24 cellular contexts compared by ENCODE assay signal in the genomic region with DNA sequence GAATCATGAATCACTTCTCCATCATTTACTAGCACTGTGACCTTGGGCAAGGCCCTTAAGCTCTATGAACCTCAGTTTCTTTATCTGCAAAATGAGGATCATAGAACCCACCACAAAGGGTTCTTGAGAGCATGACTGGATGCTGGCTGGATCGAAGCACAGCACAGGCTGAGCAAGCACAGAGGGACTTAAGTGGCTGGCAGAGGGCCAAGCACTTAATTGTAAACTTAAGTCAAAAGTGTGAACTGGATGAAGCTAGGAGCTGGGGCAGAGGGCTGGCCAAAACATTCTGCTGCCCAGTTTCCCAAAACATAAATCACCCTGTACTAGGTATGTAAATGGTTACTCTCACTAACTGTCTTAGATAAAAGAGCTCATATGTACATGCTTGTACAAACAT.
DNase-seq lines count a peak whose midpoint lies in the region; ATAC-seq and TF ChIP-seq lines count a peak whose summit lies in the region.
"Had no signal": no experiment of that assay in that cellular context is flagged by ENCODE, and none has a peak within 500 bp of the region (broad histone marks: within the 10 kb centered on the region; RNA-seq: fewer than 3 reads in every experiment).

No MANE protein-coding gene starts in this region.

- H3K4me1 ChIP-seq in foreskin keratinocyte (no peaks in the 10 kb centered on the region), trophoblast cell (ENCODE audit: control insufficient read depth in 1 of 2, insufficient read depth in 2 of 2, low read length in 2 of 2) (peaks cover 7 to 12% of the 10 kb centered on the region in 2 experiments)
- H3K4me1 ChIP-seq: ascending aorta, colonic mucosa, HAP-1 had no signal

- ATAC-seq in foreskin keratinocyte: peak; percentile 6
- ATAC-seq: T-cell had no signal

- H3K4me3 ChIP-seq in trophoblast cell (ENCODE audit: low read depth, low read length): no peak overlapping the region
- H3K4me3 ChIP-seq: ascending aorta, colonic mucosa, HAP-1 had no signal

- no CpG with 5 or more reads among the region's 1 CpG for WGBS in trophoblast cell (ENCODE audit: extremely low coverage, insufficient coverage, insufficient read length)

- H4K12ac ChIP-seq in trophoblast cell (ENCODE audit: low read depth, low read length): no peak overlapping the region

- no peak overlapping the region for H3K18ac ChIP-seq in trophoblast cell (ENCODE audit: low read length)

- no peak overlapping the region for H3K14ac ChIP-seq in trophoblast cell (ENCODE audit: low read length)

- no peak overlapping the region for H3K4me2 ChIP-seq in trophoblast cell (ENCODE audit: low read length)

- H3K27me3 ChIP-seq in foreskin keratinocyte (no peaks in the 10 kb centered on the region), trophoblast cell (ENCODE audit: insufficient read depth, low read length) (no peaks in the 10 kb centered on the region)
- H3K27me3 ChIP-seq: ascending aorta, colonic mucosa, neutrophil had no signal

- H4K8ac ChIP-seq in trophoblast cell (ENCODE audit: low read depth, low read length): no peak overlapping the region

- H3K36me3 ChIP-seq in trophoblast cell (ENCODE audit: control insufficient read depth in 1 of 2, insufficient read depth in 2 of 2, low read length in 2 of 2): no peaks in the 10 kb centered on the region
- H3K36me3 ChIP-seq: ascending aorta, colonic mucosa, HAP-1, neutrophil had no signal

- no peaks in the 10 kb centered on the region for H3K79me2 ChIP-seq in trophoblast cell (ENCODE audit: control insufficient read depth, insufficient read depth, low read length, poor library complexity)

- H2BK5ac ChIP-seq in trophoblast cell (ENCODE audit: low read depth, low read length, poor library complexity): no peak overlapping the region

- peak overlapping the region; percentile 11 for H2BK120ac ChIP-seq in trophoblast cell (ENCODE audit: insufficient read depth, low read length, poor library complexity)

- DNase-seq in NCI-H2227 (lab: John Stamatoyannopoulos, UW; ENCODE audit: unreplicated experiment) (peak; percentile 16), NCI-H2227 treated with DMSO at 0.1 percent for 48 hours (lab: John Stamatoyannopoulos, UW) (no peak), RPMI7951 (ENCODE audit: low read depth) (peak; percentile 20), foreskin keratinocyte (peak in 1 of 2 donors; percentile 9), trophoblast cell (no peak), NCI-H748 treated with DMSO at 0.1 percent for 48 hours (lab: John Stamatoyannopoulos, UW) (no peak), middle frontal gyrus (ENCODE audit: extremely low spot score, low spot score) (no peak)
- DNase-seq in activated effector memory CD4-positive, alpha-beta T cell treated with Interleukin-2 at 50 U/mL for 16 hours: no peak
- DNase-seq: activated CD4-positive, alpha-beta T cell treated with anti-CD3 and anti-CD28 coated beads, Interleukin-2, amount 50 U/mL, for 4 hours; activated naive CD4-positive, alpha-beta T cell treated with anti-CD3 and anti-CD28 coated beads, Interleukin-2, amount 10 ng/mL, durations not matched to agents 7 days and 5 days; activated T-cell treated with anti-CD3 and anti-CD28 coated beads for 4 hours; C1 segment of cervical spinal cord; colonic mucosa; foreskin melanocyte; kidney glomerular epithelial cell; NCI-H1105 treated with DMSO at 0.1 percent for 48 hours; NCI-H226; SHP77; stimulated activated CD4-positive, alpha-beta T cell treated with anti-CD3 and anti-CD28 coated beads, Interleukin-12 subunit alpha, Interleukin-12 subunit beta, amount 100 ng/mL, for 4 hours; substantia nigra; T-cell had no signal

- peak overlapping the region; percentile 15 for H4K91ac ChIP-seq in trophoblast cell (ENCODE audit: low read depth, low read length)

- no peak overlapping the region for H3K4ac ChIP-seq in trophoblast cell (ENCODE audit: low read depth, low read length)

- no peak overlapping the region for H2AFZ ChIP-seq in trophoblast cell (ENCODE audit: insufficient read depth, low read length, poor library complexity)

- no peak overlapping the region for H3K23ac ChIP-seq in trophoblast cell (ENCODE audit: low read length)

- peak overlapping the region; percentile 15 for H2BK12ac ChIP-seq in trophoblast cell (ENCODE audit: low read length)

- peaks cover 2% of the 10 kb centered on the region for H3K79me1 ChIP-seq in trophoblast cell (ENCODE audit: low read length)

- no peaks in the 10 kb centered on the region for H3K9me3 ChIP-seq in trophoblast cell (ENCODE audit: insufficient read depth, low read depth, low read length)
- H3K9me3 ChIP-seq: ascending aorta, colonic mucosa, HAP-1, neutrophil had no signal

- H3K9ac ChIP-seq in trophoblast cell (ENCODE audit: low read length): no peak overlapping the region

- TF ChIP-seq CTCF in foreskin keratinocyte (conservative IDR thresholded peaks at IDR 0.05): no peak

- H3K27ac ChIP-seq in foreskin keratinocyte: no peak overlapping the region
- H3K27ac ChIP-seq in trophoblast cell (ENCODE audit: low read depth, low read length): no peak overlapping the region
- H3K27ac ChIP-seq: ascending aorta, colonic mucosa, neutrophil had no signal

- H2AK5ac ChIP-seq in trophoblast cell (ENCODE audit: low read length): no peak overlapping the region

Comparison
In these comparisons a context has a peak if more than half of its experiments do, and no peak if none do; other contexts are left out.
1. DNase-seq: peak in NCI-H2227 (single experiment) and RPMI7951 (single experiment); none in NCI-H2227 treated with DMSO at 0.1 percent for 48 hours (single experiment), trophoblast cell (0 of 2), activated effector memory CD4-positive, alpha-beta T cell treated with Interleukin-2 at 50 U/mL for 16 hours (single experiment), NCI-H748 treated with DMSO at 0.1 percent for 48 hours (single experiment) and middle frontal gyrus (single experiment).